8 cellular contexts compared by ENCODE assay signal in the genomic region with DNA sequence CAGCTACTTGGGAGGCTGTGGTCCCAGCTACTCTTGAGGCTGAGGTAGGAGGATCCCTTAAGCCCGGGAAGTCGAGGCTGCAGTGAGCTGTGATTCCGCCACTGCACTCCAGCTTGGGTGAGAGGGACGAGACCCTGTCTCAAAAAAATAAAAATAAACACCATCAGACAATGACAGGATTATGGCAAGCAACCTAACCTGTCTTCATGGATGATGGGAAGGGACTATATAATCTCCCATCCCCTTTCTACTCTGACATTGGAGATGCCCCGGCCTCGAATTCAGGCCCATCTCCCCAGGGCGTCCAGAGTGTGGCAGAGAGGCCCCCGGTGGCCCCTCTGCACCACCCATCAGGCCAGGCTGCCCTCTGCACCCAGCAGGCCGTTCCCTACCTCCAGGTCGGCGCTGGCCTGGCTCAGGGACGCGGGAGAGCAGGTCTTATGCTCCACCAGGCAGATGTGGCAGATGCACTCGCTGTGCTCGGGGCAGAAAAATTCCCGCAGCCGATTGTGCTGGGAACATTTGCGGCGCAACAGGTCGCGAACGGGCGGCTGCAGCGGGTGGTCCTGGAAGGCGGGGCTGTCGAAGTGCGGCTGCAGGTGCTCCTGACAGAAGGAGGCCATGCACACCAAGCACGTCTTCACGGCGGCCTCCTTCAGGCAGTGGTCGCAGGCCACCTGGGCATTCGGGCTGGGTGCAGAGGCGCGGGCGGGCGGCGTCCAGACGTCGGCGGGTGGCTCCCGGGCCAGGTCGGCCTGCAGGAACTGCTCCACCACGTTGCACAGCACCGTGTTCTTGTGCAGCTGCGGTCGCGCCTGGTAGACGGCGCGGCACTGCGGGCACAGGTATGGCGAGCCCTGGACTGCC. TPM values are rescaled to one million over a fixed set of nuclear protein-coding genes. Genes with fewer than 3 reads are reported as not detected.
DNase-seq lines count a peak whose midpoint lies in the region; ATAC-seq and TF ChIP-seq lines count a peak whose summit lies in the region.

No MANE protein-coding gene starts in this region.

- TF ChIP-seq CTCF in CD4-positive, alpha-beta T cell (IDR thresholded peaks at IDR 0.05): no peak
- no peak for TF ChIP-seq CTCF in RWPE1 (conservative IDR thresholded peaks at IDR 0.05; ENCODE audit: low read depth)

- CTCF ChIA-PET in CD4-positive, alpha-beta T cell (lab: Charles Lee): interaction anchor here (1.0 kb wide), 1 partner anchor 78 kb away, joined by 3 read pairs; no protein-coding TSS in a partner anchor
- CTCF ChIA-PET in RWPE1 (lab: Yijun Ruan, JAX): interaction anchor here (0.6 to 0.8 kb wide), 2 partner anchors 10 to 47 kb away, joined by 4 read pairs; a partner anchor contains a TSS

- no peak for DNase-seq in CD4-positive, alpha-beta T cell
- DNase-seq in RWPE1 (ENCODE audit: low spot score): no peak
- no peak for DNase-seq in middle frontal gyrus (ENCODE audit: extremely low spot score, low spot score)
- DNase-seq in activated CD4-positive, alpha-beta T cell treated with anti-CD3 and anti-CD28 coated beads for 1 hour: no peak

- H3K36me3 Mint-ChIP-seq in CD4-positive, alpha-beta T cell (ENCODE audit: low read depth): peaks cover 31% of the 10 kb centered on the region

- no peaks in the 10 kb centered on the region for H3K27me3 ChIP-seq in CD4-positive, alpha-beta T cell (ENCODE audit: control insufficient read depth, insufficient read depth, low read length)
- H3K27me3 ChIP-seq in endocrine pancreas (ENCODE audit: control insufficient read depth, insufficient read depth, low read length): no peaks in the 10 kb centered on the region
- H3K27me3 ChIP-seq in mucosa of stomach (ENCODE audit: control insufficient read depth, insufficient read depth, low read length): no peaks in the 10 kb centered on the region

- peak overlapping the region; percentile 70 for H3K27ac ChIP-seq in CD4-positive, alpha-beta T cell (ENCODE audit: low read depth, low read length)
- peak overlapping the region; percentile 84 for H3K27ac ChIP-seq in RWPE1

- H3K4me3 ChIP-seq in endocrine pancreas (ENCODE audit: control insufficient read depth, insufficient read depth, low read length) (peak overlapping the region; percentile 69), mucosa of stomach (ENCODE audit: low read length) (peak overlapping the region; percentile 44)

- H3K36me3 ChIP-seq in endocrine pancreas (ENCODE audit: control insufficient read depth, insufficient read depth, low read length): no peaks in the 10 kb centered on the region
- H3K36me3 ChIP-seq in mucosa of stomach (ENCODE audit: control insufficient read depth, insufficient read depth, low read length): no peaks in the 10 kb centered on the region

- peaks cover 46% of the 10 kb centered on the region for H3K4me1 Mint-ChIP-seq in CD4-positive, alpha-beta T cell (ENCODE audit: low read depth)

- no peaks in the 10 kb centered on the region for H3K27me3 Mint-ChIP-seq in CD4-positive, alpha-beta T cell

- H3K4me3 Mint-ChIP-seq in CD4-positive, alpha-beta T cell: peak overlapping the region; percentile 90

- ATAC-seq in CD4-positive, alpha-beta T cell (ENCODE audit: poor library complexity): peak; percentile 66
- ATAC-seq in GM19043 (IDR thresholded peaks at IDR 0.05; ENCODE audit: low read depth, unreplicated experiment): peak; percentile 31
- peak; percentile 48 for ATAC-seq in HG03175 (IDR thresholded peaks at IDR 0.05; ENCODE audit: unreplicated experiment)

- POLR2A ChIA-PET in CD4-positive, alpha-beta T cell (lab: Charles Lee): interaction anchor here (0.6 to 2.7 kb wide), 17 partner anchors 9 to 1094 kb away, joined by 3 to 42 read pairs (median 5); a partner anchor contains a TSS
- POLR2A ChIA-PET in RWPE1 (lab: Yijun Ruan, JAX; ENCODE audit: low non-redundant PET): interaction anchor here (0.6 kb wide), 1 partner anchor 1632 kb away, joined by 6 read pairs; no protein-coding TSS in a partner anchor

- H3K4me1 ChIP-seq in endocrine pancreas (ENCODE audit: control insufficient read depth, insufficient read depth, low read length) (no peaks in the 10 kb centered on the region), mucosa of stomach (ENCODE audit: control insufficient read depth, insufficient read depth, low read length) (peaks cover 56% of the 10 kb centered on the region)

- intact Hi-C loops in CD4-positive, alpha-beta T cell (cut with DNase I, micrococcal nuclease): loop anchor here in 1 of 2 experiments (1.0 to 5.0 kb wide), 3 partner anchors 49 to 80 kb away; a partner anchor contains a TSS

- H3K27ac Mint-ChIP-seq in CD4-positive, alpha-beta T cell: peak overlapping the region; percentile 85

- H3K9me3 ChIP-seq in CD4-positive, alpha-beta T cell (ENCODE audit: control insufficient read depth, low read length): no peaks in the 10 kb centered on the region
- H3K9me3 ChIP-seq in endocrine pancreas (ENCODE audit: control insufficient read depth, low read length) (no peaks in the 10 kb centered on the region), mucosa of stomach (ENCODE audit: control insufficient read depth, low read length) (no peaks in the 10 kb centered on the region)

- peaks cover 4% of the 10 kb centered on the region for H3K9me3 Mint-ChIP-seq in CD4-positive, alpha-beta T cell

- peak overlapping the region; percentile 76 for H3K9ac ChIP-seq in endocrine pancreas (ENCODE audit: control insufficient read depth, insufficient read depth, low read length)
- peak overlapping the region; percentile 98 for H3K9ac ChIP-seq in mucosa of stomach (ENCODE audit: low read length)

RNA-seq across cellular contexts. Expression of a gene that starts 0.6 kb away (rescaled TPM):
- 10 to 100 TPM; 31.7 to 33.2 TPM for total RNA-seq in CD4-positive, alpha-beta T cell

RNA-seq across cellular contexts. Expression of a gene that starts 47.6 kb away (rescaled TPM):
- 10 to 100 TPM; 19.4 to 20.3 TPM for total RNA-seq in CD4-positive, alpha-beta T cell
